Comparison of ENCODE assay signal across 16 cellular contexts in the genomic region with DNA sequence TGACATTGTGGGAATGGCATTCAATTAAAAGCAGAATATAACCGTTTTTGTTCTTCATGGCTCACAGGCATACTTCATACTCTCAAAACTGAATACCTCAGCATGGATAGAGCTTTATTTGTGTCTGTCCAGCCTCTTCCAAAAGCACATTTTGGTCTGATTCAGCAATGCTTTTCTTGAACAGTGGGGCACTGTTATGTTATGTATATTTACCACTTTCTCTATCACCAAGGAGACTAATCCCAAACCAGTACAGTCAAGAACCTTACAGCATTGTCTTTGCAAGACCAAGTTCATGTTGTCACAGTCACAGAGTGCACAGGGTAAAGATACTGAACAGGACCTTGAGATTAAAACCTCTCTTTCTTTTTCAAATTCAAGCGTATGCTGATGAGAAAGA.
"Had no signal": no experiment of that assay in that cellular context is flagged by ENCODE, and none has a peak within 500 bp of the region (broad histone marks: within the 10 kb centered on the region; RNA-seq: fewer than 3 reads in every experiment).

No MANE protein-coding gene starts in this region.

- H3K27ac ChIP-seq: brain microvascular endothelial cell, epithelial cell of prostate had no signal

- H3K27ac Mint-ChIP-seq: activated CD4-positive, alpha-beta T cell treated with anti-CD3 and anti-CD28 coated beads, Interleukin-2, amount 10 ng/mL, durations not matched to agents 24 days and 14 days; activated naive CD8-positive, alpha-beta T cell; dendritic cell treated with granulocyte-macrophage colony-stimulating factor and Interleukin-4, amounts not matched to agents 40 ng/mL and 50 ng/mL, for 4 days; memory B cell; nephron; progenitor cell of endocrine pancreas had no signal

- H3K4me1 Mint-ChIP-seq: activated CD4-positive, alpha-beta T cell treated with anti-CD3 and anti-CD28 coated beads, Interleukin-2, amount 10 ng/mL, durations not matched to agents 24 days and 14 days; memory B cell; nephron had no signal

- DNase-seq: activated CD4-positive, alpha-beta T cell treated with anti-CD3 and anti-CD28 coated beads, Interleukin-2, amount 10 ng/mL, durations not matched to agents 24 days and 14 days; activated CD4-positive, CD25-positive, alpha-beta regulatory T cell; activated CD8-positive, alpha-beta memory T cell treated with anti-CD3 and anti-CD28 coated beads, Interleukin-2, amount 50 U/mL, for 48 hours; activated gamma-delta T cell treated with Interleukin-2 at 50 U/mL for 16 hours; brain microvascular endothelial cell; effector memory CD4-positive, alpha-beta T cell; nucleus accumbens; stimulated activated CD4-positive, alpha-beta T cell treated with anti-CD3 and anti-CD28 coated beads, Interleukin-12 subunit alpha, Interleukin-12 subunit beta, amount 100 ng/mL, for 4 hours; stimulated activated CD4-positive, alpha-beta T cell treated with anti-CD3 and anti-CD28 coated beads, Interleukin-2, amount 100 ng/mL, for 24 hours; T-helper 2 cell had no signal

- H3K4me3 Mint-ChIP-seq: activated CD4-positive, alpha-beta T cell treated with anti-CD3 and anti-CD28 coated beads, Interleukin-2, amount 10 ng/mL, durations not matched to agents 24 days and 14 days; activated naive CD8-positive, alpha-beta T cell; dendritic cell treated with granulocyte-macrophage colony-stimulating factor and Interleukin-4, amounts not matched to agents 40 ng/mL and 50 ng/mL, for 4 days; memory B cell; nephron had no signal

- H3K27me3 Mint-ChIP-seq: activated CD4-positive, alpha-beta T cell treated with anti-CD3 and anti-CD28 coated beads, Interleukin-2, amount 10 ng/mL, durations not matched to agents 24 days and 14 days; activated naive CD8-positive, alpha-beta T cell; dendritic cell treated with granulocyte-macrophage colony-stimulating factor and Interleukin-4, amounts not matched to agents 40 ng/mL and 50 ng/mL, for 4 days; memory B cell; progenitor cell of endocrine pancreas had no signal
